Comparison of ENCODE assay signal across 1 cellular context in the genomic region with DNA sequence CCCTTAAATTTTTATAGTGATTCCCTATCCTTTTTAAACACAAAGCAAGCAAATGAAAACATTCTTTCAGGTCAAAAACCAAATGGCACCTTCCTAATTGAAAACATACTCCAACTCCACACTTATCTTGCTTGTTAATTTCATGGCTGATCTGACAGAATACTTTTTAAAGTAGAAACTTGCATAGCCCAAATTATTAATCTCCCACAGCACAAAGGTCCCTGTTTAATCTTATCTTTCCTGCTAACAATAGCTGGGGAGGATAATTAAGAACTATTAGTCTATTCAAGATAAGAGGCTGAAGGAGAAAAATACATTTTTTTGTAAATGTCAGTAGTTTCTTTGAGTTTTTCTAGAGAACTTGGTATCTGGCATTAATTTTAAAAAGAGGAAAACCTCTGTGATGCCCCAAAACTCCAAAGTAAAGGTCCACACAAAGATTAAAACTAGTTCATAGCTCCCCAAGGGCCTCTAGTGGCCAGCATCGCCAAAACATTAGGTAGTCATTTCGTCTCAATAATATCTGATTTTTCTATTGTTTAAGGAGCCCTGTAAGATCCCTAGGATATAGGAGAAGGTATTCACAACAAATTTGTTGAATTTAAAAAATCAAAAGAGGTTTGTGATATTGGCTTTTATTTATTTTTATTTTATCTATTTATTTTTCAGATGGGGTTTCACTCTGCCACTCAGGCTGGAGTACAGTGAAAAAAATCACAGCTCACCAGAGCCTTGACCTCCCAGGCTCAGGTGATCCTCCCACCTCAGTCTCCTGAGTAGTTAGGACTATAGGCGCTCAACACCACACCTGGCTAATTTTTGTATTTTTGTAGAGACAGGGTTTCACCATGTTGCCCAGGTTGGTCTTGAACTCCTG.
TF ChIP-seq lines count a peak whose summit lies in the region.

No MANE protein-coding gene starts in this region.

TF ChIP-seq in GM12878, 131 proteins besides CTCF, POLR2A, EP300 and RAD21:
- TF ChIP-seq CEBPB (IDR thresholded peaks at IDR 0.05; ENCODE audit: borderline replicate concordance in 1 of 2, low read depth in 2 of 2, low read length in 2 of 2) (no peak), YY1 (IDR thresholded peaks at IDR 0.05; ENCODE audit: low read depth, low read length) (0 out of 2 replicates have a peak, but pooled peaks have one; percentile 25), SMC3 (IDR thresholded peaks at IDR 0.05; ENCODE audit: borderline replicate concordance, low read length) (peak; percentile 95), CHD4 (IDR thresholded peaks at IDR 0.05) (no peak), MYB (IDR thresholded peaks at IDR 0.05; ENCODE audit: borderline replicate concordance, low read depth, low read length) (0 out of 2 replicates have a peak, but pooled peaks have one; percentile 16), KDM1A (IDR thresholded peaks at IDR 0.05; ENCODE audit: borderline replicate concordance) (no peak), IKZF1 (conservative IDR thresholded peaks at IDR 0.05) (no peak)
